ENCODE assay signal across 14 cellular contexts in genomic region chr7:36775061-36775631, GRCh38. TPM values are rescaled to one million over a fixed set of nuclear protein-coding genes. Genes with fewer than 3 reads are reported as not detected.
DNase-seq lines count a peak whose midpoint lies in the region; ATAC-seq and TF ChIP-seq lines count a peak whose summit lies in the region.
"Had no signal": no experiment of that assay in that cellular context is flagged by ENCODE, and none has a peak within 500 bp of the region (broad histone marks: within the 10 kb centered on the region; RNA-seq: fewer than 3 reads in every experiment).

No MANE protein-coding gene starts in this region.

- no peak overlapping the region for H3K4me3 ChIP-seq in upper lobe of right lung
- H3K4me3 ChIP-seq in foreskin fibroblast (ENCODE audit: low read depth in 1 of 2, low read length in 2 of 2): no peak overlapping the region
- H3K4me3 ChIP-seq: tibial nerve had no signal

- peaks cover 33% of the 10 kb centered on the region for H3K36me3 Mint-ChIP-seq in activated naive CD4-positive, alpha-beta T cell treated with anti-CD3 and anti-CD28 coated beads, Interleukin-2, amount 10 ng/mL, durations not matched to agents 7 days and 5 days

- intact Hi-C loops in upper lobe of right lung (cut with DNase I): no loop called here

- CTCF ChIA-PET in activated naive CD4-positive, alpha-beta T cell treated with anti-CD3 and anti-CD28 coated beads, Interleukin-2, amount 10 ng/mL, durations not matched to agents 7 days and 5 days (lab: Charles Lee): interaction anchor here (1.4 kb wide), 1 partner anchor 16 kb away, joined by 4 read pairs; no protein-coding TSS in a partner anchor

- peaks cover 12% of the 10 kb centered on the region for H3K9me3 Mint-ChIP-seq in activated naive CD4-positive, alpha-beta T cell treated with anti-CD3 and anti-CD28 coated beads, Interleukin-2, amount 10 ng/mL, durations not matched to agents 7 days and 5 days
- H3K9me3 Mint-ChIP-seq: activated B cell treated with CpG ODN at 0.5 μM for 24 hours; activated naive CD4-positive, alpha-beta T cell treated with anti-CD3 and anti-CD28 coated beads for 36 hours had no signal

- peak overlapping the region; percentile 19 for H3K27ac ChIP-seq in upper lobe of right lung
- H3K27ac ChIP-seq: tibial nerve had no signal

- no peak overlapping the region for H3K4me3 Mint-ChIP-seq in activated naive CD4-positive, alpha-beta T cell treated with anti-CD3 and anti-CD28 coated beads, Interleukin-2, amount 10 ng/mL, durations not matched to agents 7 days and 5 days
- H3K4me3 Mint-ChIP-seq: activated B cell treated with CpG ODN at 0.5 μM for 24 hours; activated naive CD4-positive, alpha-beta T cell treated with anti-CD3 and anti-CD28 coated beads for 36 hours had no signal

- H3K27me3 Mint-ChIP-seq in activated naive CD4-positive, alpha-beta T cell treated with anti-CD3 and anti-CD28 coated beads, Interleukin-2, amount 10 ng/mL, durations not matched to agents 7 days and 5 days: no peaks in the 10 kb centered on the region

- H3K36me3 ChIP-seq in upper lobe of right lung: no peaks in the 10 kb centered on the region
- H3K36me3 ChIP-seq: tibial nerve had no signal

- peak; percentile 45 for ATAC-seq in upper lobe of right lung

- no peaks in the 10 kb centered on the region for H3K9me3 ChIP-seq in upper lobe of right lung
- H3K9me3 ChIP-seq: tibial nerve had no signal

- H3K27me3 ChIP-seq in upper lobe of right lung: no peaks in the 10 kb centered on the region
- H3K27me3 ChIP-seq: tibial nerve had no signal

- peak overlapping the region; percentile 28 for H3K27ac Mint-ChIP-seq in activated naive CD4-positive, alpha-beta T cell treated with anti-CD3 and anti-CD28 coated beads, Interleukin-2, amount 10 ng/mL, durations not matched to agents 7 days and 5 days
- H3K27ac Mint-ChIP-seq: activated B cell treated with CpG ODN at 0.5 μM for 24 hours; activated naive CD4-positive, alpha-beta T cell treated with anti-CD3 and anti-CD28 coated beads for 36 hours had no signal

- no peak for DNase-seq in activated naive CD4-positive, alpha-beta T cell treated with anti-CD3 and anti-CD28 coated beads, Interleukin-2, amount 10 ng/mL, durations not matched to agents 7 days and 5 days
- no peak for DNase-seq in activated naive CD4-positive, alpha-beta T cell treated with anti-CD3 and anti-CD28 coated beads, Interleukin-2, amount 50 U/mL, for 16 hours
- DNase-seq in NCI-H69 (lab: John Stamatoyannopoulos, UW) (peak; percentile 88), medulla oblongata (ENCODE audit: extremely low spot score) (peak; percentile 15), upper lobe of right lung (no peak), foreskin fibroblast (no peak), ureter (ENCODE audit: low spot score) (no peak), NCI-H345 (lab: John Stamatoyannopoulos, UW) (no peak)
- DNase-seq: activated B cell treated with CpG ODN at 0.5 μM for 24 hours; activated naive CD4-positive, alpha-beta T cell treated with anti-CD3 and anti-CD28 coated beads for 36 hours; effector CD8-positive, alpha-beta T cell had no signal

- peaks cover 12% of the 10 kb centered on the region for H3K4me1 ChIP-seq in upper lobe of right lung
- H3K4me1 ChIP-seq: tibial nerve had no signal

- TF ChIP-seq CTCF in upper lobe of right lung (IDR thresholded peaks at IDR 0.05) (no peak), foreskin fibroblast (IDR thresholded peaks at IDR 0.05; ENCODE audit: low read depth, low read length) (no peak)

- H3K4me1 Mint-ChIP-seq in activated naive CD4-positive, alpha-beta T cell treated with anti-CD3 and anti-CD28 coated beads, Interleukin-2, amount 10 ng/mL, durations not matched to agents 7 days and 5 days: peaks cover 56% of the 10 kb centered on the region

RNA-seq across cellular contexts. Expression of gene AOAH, which starts 50.9 kb away (rescaled TPM):
- total RNA-seq in upper lobe of right lung: 20.8 TPM
- total RNA-seq in ureter: 12.3 TPM
- total RNA-seq: fibroblast of villous mesenchyme, MCF 10A had no signal

Comparison
In these comparisons a context has a peak if more than half of its experiments do, and no peak if none do; other contexts are left out.
1. DNase-seq: peak in NCI-H69 (single experiment) and medulla oblongata (single experiment); none in activated naive CD4-positive, alpha-beta T cell treated with anti-CD3 and anti-CD28 coated beads, Interleukin-2, amount 10 ng/mL, durations not matched to agents 7 days and 5 days (single experiment), activated naive CD4-positive, alpha-beta T cell treated with anti-CD3 and anti-CD28 coated beads, Interleukin-2, amount 50 U/mL, for 16 hours (single experiment), upper lobe of right lung (single experiment), foreskin fibroblast (0 of 2), ureter (single experiment) and NCI-H345 (single experiment).